ENCODE assay signal across 8 cellular contexts in genomic region chr3:186772281-186772885, GRCh38. TPM values are rescaled to one million over a fixed set of nuclear protein-coding genes. Genes with fewer than 3 reads are reported as not detected.
A peak's percentile ranks its signal among the peaks of the same experiment; 100 is the strongest.
DNase-seq lines count a peak whose midpoint lies in the region; ATAC-seq and TF ChIP-seq lines count a peak whose summit lies in the region.

No MANE protein-coding gene starts in this region.

- no peaks in the 10 kb centered on the region for H3K36me3 Mint-ChIP-seq in WTC11

- peaks cover 32% of the 10 kb centered on the region for H3K27me3 Mint-ChIP-seq in WTC11 (ENCODE audit: low read depth)

- peaks cover 0 to 21% (median 15%) of the 10 kb centered on the region in 6 donors for H3K4me1 ChIP-seq in spleen

- peak overlapping the region; percentile 55 to 89 (median 82) for H3K27ac ChIP-seq in spleen

- CTCF ChIA-PET in WTC11 (lab: Charles Lee) = interaction anchor here (0.6 to 1.4 kb wide), 7 partner anchors 9 to 393 kb away, joined by 3 to 5 read pairs (median 4); partner anchors contain the start of gene DNAJB11

- H3K27ac Mint-ChIP-seq in WTC11 = no peak overlapping the region

- intact Hi-C loops in left cardiac atrium (cut with DNase I) (no loop called here), spleen (cut with DNase I; ENCODE audit: low total_unique reads) (no loop called here)

- H3K27me3 ChIP-seq in spleen (replicated peaks in 1 of 7) = no peaks in the 10 kb centered on the region

- H3K36me3 ChIP-seq in spleen = no peaks in the 10 kb centered on the region

- H3K4me3 Mint-ChIP-seq in WTC11 = peak overlapping the region; percentile 57

- H3K9me3 Mint-ChIP-seq in WTC11 = no peaks in the 10 kb centered on the region

- peak overlapping the region; percentile 14 to 76 (median 55) for H3K4me3 ChIP-seq in spleen

- H3K4me1 Mint-ChIP-seq in WTC11 = peaks cover 26% of the 10 kb centered on the region

- peak; percentile 75 for DNase-seq in NOMO-1 treated with DMSO at 0.1 percent for 48 hours (lab: John Stamatoyannopoulos, UW; ENCODE audit: unreplicated experiment)
- DNase-seq in NOMO-1 (lab: John Stamatoyannopoulos, UW; ENCODE audit: unreplicated experiment in 2 of 2) = no peak
- peak; percentile 20 for DNase-seq in WTC11 (ENCODE audit: low spot score)
- DNase-seq in left cardiac atrium = no peak
- peak; percentile 81 for DNase-seq in spleen
- DNase-seq in NCI-H187 treated with DMSO at 0.1 percent for 48 hours (lab: John Stamatoyannopoulos, UW) = no peak
- no peak for DNase-seq in NK-92 (lab: John Stamatoyannopoulos, UW; ENCODE audit: unreplicated experiment)

- H3K9me3 ChIP-seq in spleen = no peaks in the 10 kb centered on the region

- POLR2A ChIA-PET in WTC11 (lab: Charles Lee) = interaction anchor here (0.6 to 2.6 kb wide), 2 partner anchors 11 to 51 kb away, joined by 4 to 16 read pairs; partner anchors contain the start of gene EIF4A2

- ATAC-seq in HG02678 (IDR thresholded peaks at IDR 0.05; ENCODE audit: unreplicated experiment) (peak; percentile 26), WTC11 (peak; percentile 10), left cardiac atrium (peak; percentile 45 to 56)

- TF ChIP-seq CTCF in WTC11 (IDR thresholded peaks at IDR 0.05) (no peak), spleen (IDR thresholded peaks at IDR 0.05 in 8 of 11, conservative IDR thresholded peaks at IDR 0.05 in 3 of 11) (no peak)

- no peak for TF ChIP-seq POLR2A in spleen (IDR thresholded peaks at IDR 0.05)

- 6 to 12% (median 6%) methylated on average over 35 of the region's 35 CpGs for WGBS in spleen, 5 donors

TF ChIP-seq in WTC11, 78 proteins besides CTCF, POLR2A, EP300 and RAD21:
- TF ChIP-seq, protein P1, sequence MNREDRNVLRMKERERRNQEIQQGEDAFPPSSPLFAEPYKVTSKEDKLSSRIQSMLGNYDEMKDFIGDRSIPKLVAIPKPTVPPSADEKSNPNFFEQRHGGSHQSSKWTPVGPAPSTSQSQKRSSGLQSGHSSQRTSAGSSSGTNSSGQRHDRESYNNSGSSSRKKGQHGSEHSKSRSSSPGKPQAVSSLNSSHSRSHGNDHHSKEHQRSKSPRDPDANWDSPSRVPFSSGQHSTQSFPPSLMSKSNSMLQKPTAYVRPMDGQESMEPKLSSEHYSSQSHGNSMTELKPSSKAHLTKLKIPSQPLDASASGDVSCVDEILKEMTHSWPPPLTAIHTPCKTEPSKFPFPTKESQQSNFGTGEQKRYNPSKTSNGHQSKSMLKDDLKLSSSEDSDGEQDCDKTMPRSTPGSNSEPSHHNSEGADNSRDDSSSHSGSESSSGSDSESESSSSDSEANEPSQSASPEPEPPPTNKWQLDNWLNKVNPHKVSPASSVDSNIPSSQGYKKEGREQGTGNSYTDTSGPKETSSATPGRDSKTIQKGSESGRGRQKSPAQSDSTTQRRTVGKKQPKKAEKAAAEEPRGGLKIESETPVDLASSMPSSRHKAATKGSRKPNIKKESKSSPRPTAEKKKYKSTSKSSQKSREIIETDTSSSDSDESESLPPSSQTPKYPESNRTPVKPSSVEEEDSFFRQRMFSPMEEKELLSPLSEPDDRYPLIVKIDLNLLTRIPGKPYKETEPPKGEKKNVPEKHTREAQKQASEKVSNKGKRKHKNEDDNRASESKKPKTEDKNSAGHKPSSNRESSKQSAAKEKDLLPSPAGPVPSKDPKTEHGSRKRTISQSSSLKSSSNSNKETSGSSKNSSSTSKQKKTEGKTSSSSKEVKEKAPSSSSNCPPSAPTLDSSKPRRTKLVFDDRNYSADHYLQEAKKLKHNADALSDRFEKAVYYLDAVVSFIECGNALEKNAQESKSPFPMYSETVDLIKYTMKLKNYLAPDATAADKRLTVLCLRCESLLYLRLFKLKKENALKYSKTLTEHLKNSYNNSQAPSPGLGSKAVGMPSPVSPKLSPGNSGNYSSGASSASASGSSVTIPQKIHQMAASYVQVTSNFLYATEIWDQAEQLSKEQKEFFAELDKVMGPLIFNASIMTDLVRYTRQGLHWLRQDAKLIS (CRISPR knock-in tag; IDR thresholded peaks at IDR 0.05; ENCODE audit: borderline replicate concordance) = no peak
- TF ChIP-seq, protein P2, sequence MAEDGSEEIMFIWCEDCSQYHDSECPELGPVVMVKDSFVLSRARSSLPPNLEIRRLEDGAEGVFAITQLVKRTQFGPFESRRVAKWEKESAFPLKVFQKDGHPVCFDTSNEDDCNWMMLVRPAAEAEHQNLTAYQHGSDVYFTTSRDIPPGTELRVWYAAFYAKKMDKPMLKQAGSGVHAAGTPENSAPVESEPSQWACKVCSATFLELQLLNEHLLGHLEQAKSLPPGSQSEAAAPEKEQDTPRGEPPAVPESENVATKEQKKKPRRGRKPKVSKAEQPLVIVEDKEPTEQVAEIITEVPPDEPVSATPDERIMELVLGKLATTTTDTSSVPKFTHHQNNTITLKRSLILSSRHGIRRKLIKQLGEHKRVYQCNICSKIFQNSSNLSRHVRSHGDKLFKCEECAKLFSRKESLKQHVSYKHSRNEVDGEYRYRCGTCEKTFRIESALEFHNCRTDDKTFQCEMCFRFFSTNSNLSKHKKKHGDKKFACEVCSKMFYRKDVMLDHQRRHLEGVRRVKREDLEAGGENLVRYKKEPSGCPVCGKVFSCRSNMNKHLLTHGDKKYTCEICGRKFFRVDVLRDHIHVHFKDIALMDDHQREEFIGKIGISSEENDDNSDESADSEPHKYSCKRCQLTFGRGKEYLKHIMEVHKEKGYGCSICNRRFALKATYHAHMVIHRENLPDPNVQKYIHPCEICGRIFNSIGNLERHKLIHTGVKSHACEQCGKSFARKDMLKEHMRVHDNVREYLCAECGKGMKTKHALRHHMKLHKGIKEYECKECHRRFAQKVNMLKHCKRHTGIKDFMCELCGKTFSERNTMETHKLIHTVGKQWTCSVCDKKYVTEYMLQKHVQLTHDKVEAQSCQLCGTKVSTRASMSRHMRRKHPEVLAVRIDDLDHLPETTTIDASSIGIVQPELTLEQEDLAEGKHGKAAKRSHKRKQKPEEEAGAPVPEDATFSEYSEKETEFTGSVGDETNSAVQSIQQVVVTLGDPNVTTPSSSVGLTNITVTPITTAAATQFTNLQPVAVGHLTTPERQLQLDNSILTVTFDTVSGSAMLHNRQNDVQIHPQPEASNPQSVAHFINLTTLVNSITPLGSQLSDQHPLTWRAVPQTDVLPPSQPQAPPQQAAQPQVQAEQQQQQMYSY (CRISPR knock-in tag; IDR thresholded peaks at IDR 0.05) = 0 out of 2 replicates have a peak, but pooled peaks have one; percentile 5
- TF ChIP-seq GRHL2 (CRISPR knock-in tag; IDR thresholded peaks at IDR 0.05; ENCODE audit: insufficient replicate concordance, severe bottlenecking) (no peak), ZNF425 (CRISPR knock-in tag; conservative IDR thresholded peaks at IDR 0.05) (no peak), MYBL2 (CRISPR knock-in tag; IDR thresholded peaks at IDR 0.05) (no peak)

RNA-seq across cellular contexts. Expression of gene EIF4A2, which starts 11.0 kb away (rescaled TPM):
- total RNA-seq in WTC11 (2021) (571 to 574 TPM (median 572 TPM) in 3 replicates), left cardiac atrium (100 to 1,000 TPM; 260 to 342 TPM), spleen (100 to 1,000 TPM; 255 to 512 (median 355) TPM)
- 100 to 1,000 TPM; 354 to 397 (median 381) TPM for polyA plus RNA-seq in spleen

RNA-seq across cellular contexts. Expression of gene RFC4, which starts 33.9 kb away (rescaled TPM):
- total RNA-seq in WTC11 (2021) (89.2 to 104 TPM (median 91.8 TPM) in 3 replicates), left cardiac atrium (10 to 100 TPM in 1 of 2 donors, 1 to 10 TPM in 1; 9.6 to 12.0 TPM), spleen (10 to 100 TPM; 14.4 to 22.0 (median 18.3) TPM)
- 10 to 100 TPM; 17.5 to 27.2 (median 23.9) TPM for polyA plus RNA-seq in spleen

RNA-seq across cellular contexts. Expression of gene KNG1, which starts 55.2 kb away (rescaled TPM):
- total RNA-seq in WTC11 (2021) (0.13 to 0.44 TPM (median 0.34 TPM) in 3 replicates), left cardiac atrium (under 1 TPM; 0.21 to 0.24 TPM), spleen (under 1 TPM in 1 of 7 donors, not detected in 6; 0.36 TPM)
- not detected for polyA plus RNA-seq in spleen

Comparison
In these comparisons a context has a peak if more than half of its experiments do, and no peak if none do; other contexts are left out.
1. DNase-seq: peak in NOMO-1 treated with DMSO at 0.1 percent for 48 hours (single experiment), WTC11 (single experiment) and spleen (single experiment); none in NOMO-1 (0 of 2), left cardiac atrium (single experiment), NCI-H187 treated with DMSO at 0.1 percent for 48 hours (single experiment) and NK-92 (single experiment).
2. Peak in every context shown above with its lines, with median percentiles within 50 percentile points of each other: ATAC-seq.